2 cellular contexts compared by ENCODE assay signal in genomic region chr7:76592683-76593082, GRCh38. TPM values are rescaled to one million over a fixed set of nuclear protein-coding genes. Genes with fewer than 3 reads are reported as not detected.
"Had no signal": no experiment of that assay in that cellular context is flagged by ENCODE, and none has a peak within 500 bp of the region (broad histone marks: within the 10 kb centered on the region; RNA-seq: fewer than 3 reads in every experiment).

No MANE protein-coding gene starts in this region.

RNA-seq across cellular contexts. Expression of gene SPDYE16, which starts 49.6 kb away (rescaled TPM):
- total RNA-seq: LHCN-M2, PC-3 had no signal
